In genomic region chr12:53728206-53728605, GRCh38 we compare ENCODE assay signal across 8 cellular contexts. TPM values are rescaled to one million over a fixed set of nuclear protein-coding genes. Genes with fewer than 3 reads are reported as not detected.
DNase-seq lines count a peak whose midpoint lies in the region; ATAC-seq and TF ChIP-seq lines count a peak whose summit lies in the region.

No MANE protein-coding gene starts in this region.

- H3K27me3 ChIP-seq in right lobe of liver (no peaks in the 10 kb centered on the region), testis (no peaks in the 10 kb centered on the region), BE2C (peaks cover 3% of the 10 kb centered on the region; the same call in 1 of the 2 replicates)

- 60% methylated on average over 6 of the region's 7 CpGs for WGBS in right lobe of liver (ENCODE audit: insufficient coverage, low coverage, low lambda C conversion rate, missing lambda C conversion rate)
- WGBS in testis, 2 donors: 42 to 48% methylated on average over 7 of the region's 7 CpGs

- H3K27me3 Mint-ChIP-seq in activated T-cell treated with anti-CD3 and anti-CD28 coated beads, Interleukin-2, amount 50 U/mL, for 4 hours (ENCODE audit: low read depth): no peaks in the 10 kb centered on the region

- no peak for DNase-seq in activated T-cell treated with anti-CD3 and anti-CD28 coated beads, Interleukin-2, amount 50 U/mL, for 4 hours
- DNase-seq in activated T-cell treated with anti-CD3 and anti-CD28 coated beads for 4 hours (no peak), right lobe of liver (no peak), testis (no peak), kidney tubule cell (ENCODE audit: low spot score) (no peak), ureter (ENCODE audit: low spot score) (no peak), BE2C (no peak)
- no peak for DNase-seq in activated naive CD4-positive, alpha-beta T cell treated with anti-CD3 and anti-CD28 coated beads, Interleukin-2, amount 50 U/mL, for 72 hours (ENCODE audit: low spot score in 2 of 2)

- peaks cover 15% of the 10 kb centered on the region for H3K36me3 Mint-ChIP-seq in activated T-cell treated with anti-CD3 and anti-CD28 coated beads, Interleukin-2, amount 50 U/mL, for 4 hours (ENCODE audit: insufficient read depth)
- no peaks in the 10 kb centered on the region for H3K36me3 Mint-ChIP-seq in activated naive CD4-positive, alpha-beta T cell treated with anti-CD3 and anti-CD28 coated beads, Interleukin-2, amount 50 U/mL, for 72 hours

- peak overlapping the region; percentile 84 for H3K4me3 Mint-ChIP-seq in activated T-cell treated with anti-CD3 and anti-CD28 coated beads, Interleukin-2, amount 50 U/mL, for 4 hours

- no peak for TF ChIP-seq CTCF in right lobe of liver (IDR thresholded peaks at IDR 0.05)
- no peak for TF ChIP-seq CTCF in testis (IDR thresholded peaks at IDR 0.05)
- TF ChIP-seq CTCF in BE2C (IDR thresholded peaks at IDR 0.05; ENCODE audit: low read depth, low read length): no peak

- no peak for ATAC-seq in activated T-cell treated with anti-CD3 and anti-CD28 coated beads, Interleukin-2, amount 50 U/mL, for 4 hours
- ATAC-seq in activated naive CD4-positive, alpha-beta T cell treated with anti-CD3 and anti-CD28 coated beads, Interleukin-2, amount 50 U/mL, for 72 hours: no peak
- no peak for ATAC-seq in right lobe of liver

- peaks cover 0 to 13% (median 4%) of the 10 kb centered on the region in 4 donors for H3K4me1 ChIP-seq in right lobe of liver
- peaks cover 14% of the 10 kb centered on the region for H3K4me1 ChIP-seq in testis
- H3K4me1 ChIP-seq in BE2C: no peaks in the 10 kb centered on the region

- no peaks in the 10 kb centered on the region for H3K9me3 Mint-ChIP-seq in activated T-cell treated with anti-CD3 and anti-CD28 coated beads, Interleukin-2, amount 50 U/mL, for 4 hours
- no peaks in the 10 kb centered on the region for H3K9me3 Mint-ChIP-seq in activated naive CD4-positive, alpha-beta T cell treated with anti-CD3 and anti-CD28 coated beads, Interleukin-2, amount 50 U/mL, for 72 hours

- intact Hi-C loops in right lobe of liver (cut with DNase I): no loop called here
- intact Hi-C loops in testis (cut with DNase I; ENCODE audit: low total_unique reads): no loop called here

- H3K4me1 Mint-ChIP-seq in activated T-cell treated with anti-CD3 and anti-CD28 coated beads, Interleukin-2, amount 50 U/mL, for 4 hours (ENCODE audit: low read depth): peaks cover 26% of the 10 kb centered on the region

- H3K36me3 ChIP-seq in right lobe of liver: peaks cover 0 to 19% (median 7%) of the 10 kb centered on the region in 4 donors
- no peaks in the 10 kb centered on the region for H3K36me3 ChIP-seq in testis (ENCODE audit: low read depth, missing control alignments)
- no peaks in the 10 kb centered on the region for H3K36me3 ChIP-seq in BE2C

- H3K4me3 ChIP-seq in right lobe of liver: peak overlapping the region; percentile 83 to 87 (median 83)
- peak overlapping the region; percentile 88 to 93 for H3K4me3 ChIP-seq in testis
- no peak overlapping the region; the same call in 1 of the 2 replicates for H3K4me3 ChIP-seq in BE2C (ENCODE audit: low read depth, low read length)

- H3K9me3 ChIP-seq in right lobe of liver (no peaks in the 10 kb centered on the region), testis (no peaks in the 10 kb centered on the region), BE2C (no peaks in the 10 kb centered on the region)

- H3K27ac ChIP-seq in right lobe of liver (no peak overlapping the region), testis (peak overlapping the region; percentile 8 to 56)

- TF ChIP-seq POLR2A in right lobe of liver (IDR thresholded peaks at IDR 0.05) (no peak), testis (IDR thresholded peaks at IDR 0.05) (no peak)

- peak overlapping the region; percentile 67 to 90 for H3K27ac Mint-ChIP-seq in activated naive CD4-positive, alpha-beta T cell treated with anti-CD3 and anti-CD28 coated beads, Interleukin-2, amount 50 U/mL, for 72 hours

RNA-seq across cellular contexts. Expression of gene CALCOCO1, which starts 1.0 kb away (rescaled TPM):
- total RNA-seq in activated T-cell treated with anti-CD3 and anti-CD28 coated beads, Interleukin-2, amount 50 U/mL, for 4 hours: 1 to 10 TPM; 2.6 to 9.9 (median 7.1) TPM
- 10 to 100 TPM; 35.4 to 36.2 TPM for total RNA-seq in activated naive CD4-positive, alpha-beta T cell treated with anti-CD3 and anti-CD28 coated beads, Interleukin-2, amount 50 U/mL, for 72 hours
- total RNA-seq in right lobe of liver (10 to 100 TPM; 25.4 to 53.7 (median 34.2) TPM), testis (100 to 1,000 TPM; 120 to 167 TPM), ureter (111 TPM)
- polyA plus RNA-seq in testis (ENCODE audit: insufficient read depth, low read depth, low replicate concordance): 121 TPM
- polyA plus RNA-seq in BE2C (2012; ENCODE audit: insufficient read depth, insufficient read length, low read depth): 13.1 TPM

RNA-seq across cellular contexts. Expression of gene CISTR, which starts 23.6 kb away (rescaled TPM):
- not detected for total RNA-seq in activated T-cell treated with anti-CD3 and anti-CD28 coated beads, Interleukin-2, amount 50 U/mL, for 4 hours
- not detected for total RNA-seq in activated naive CD4-positive, alpha-beta T cell treated with anti-CD3 and anti-CD28 coated beads, Interleukin-2, amount 50 U/mL, for 72 hours
- total RNA-seq in right lobe of liver: not detected
- not detected for total RNA-seq in testis
- not detected for polyA plus RNA-seq in testis (ENCODE audit: insufficient read depth, low read depth, low replicate concordance)
- total RNA-seq in ureter: not detected
- not detected for polyA plus RNA-seq in BE2C (2012; ENCODE audit: insufficient read depth, insufficient read length, low read depth)

RNA-seq across cellular contexts. Expression of gene ATP5MC2, which starts 52.3 kb away (rescaled TPM):
- 100 to 1,000 TPM; 338 to 364 (median 342) TPM for total RNA-seq in activated T-cell treated with anti-CD3 and anti-CD28 coated beads, Interleukin-2, amount 50 U/mL, for 4 hours
- total RNA-seq in activated naive CD4-positive, alpha-beta T cell treated with anti-CD3 and anti-CD28 coated beads, Interleukin-2, amount 50 U/mL, for 72 hours: 100 to 1,000 TPM; 319 to 327 TPM
- total RNA-seq in right lobe of liver: 100 to 1,000 TPM; 122 to 160 (median 135) TPM
- 100 to 1,000 TPM; 201 to 304 TPM for total RNA-seq in testis
- polyA plus RNA-seq in testis (ENCODE audit: insufficient read depth, low read depth, low replicate concordance): 316 TPM
- 341 TPM for total RNA-seq in ureter
- 529 TPM for polyA plus RNA-seq in BE2C (2012; ENCODE audit: insufficient read depth, insufficient read length, low read depth)

Comparison
In these comparisons a context has a peak if more than half of its experiments do, and no peak if none do; other contexts are left out.
1. H3K27ac ChIP-seq: peak in testis (2 of 2); none in right lobe of liver (0 of 3).